ENCODE assay signal across 17 cellular contexts in the genomic region with DNA sequence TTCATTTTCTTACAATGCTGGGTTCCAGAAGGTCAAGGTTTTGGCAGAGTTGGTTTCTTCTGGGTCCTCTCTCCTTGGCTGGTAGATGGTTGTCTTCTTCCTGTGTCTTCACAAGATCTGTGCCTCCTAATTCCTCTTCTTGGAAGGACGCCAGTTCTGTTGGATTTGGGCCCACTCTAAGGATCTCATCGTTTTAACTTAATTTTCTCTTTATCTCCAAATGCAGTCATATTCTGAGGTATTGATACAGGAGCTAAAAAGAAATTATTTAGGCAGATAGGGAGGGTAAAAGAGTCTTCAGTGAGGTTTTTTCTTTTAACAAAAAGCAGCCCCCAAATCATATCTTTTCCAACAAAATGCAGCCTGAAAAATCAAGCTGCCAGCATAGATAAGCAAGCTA.
DNase-seq lines count a peak whose midpoint lies in the region; ATAC-seq and TF ChIP-seq lines count a peak whose summit lies in the region.
"Had no signal": no experiment of that assay in that cellular context is flagged by ENCODE, and none has a peak within 500 bp of the region (broad histone marks: within the 10 kb centered on the region; RNA-seq: fewer than 3 reads in every experiment).

No MANE protein-coding gene starts in this region.

- no peaks in the 10 kb centered on the region for H3K36me3 ChIP-seq in A673 (ENCODE audit: insufficient read depth, low read length, poor library complexity, severe bottlenecking)
- H3K36me3 ChIP-seq: BLaER1 treated with 17β-estradiol and CSF1 and Interleukin-3, amounts not matched to agents 10 nM and 100 nM had no signal

- no TSS peak for BruUV-seq in A673 (replicated peaks; lab: Mats Ljungman, UMichigan)

- no peaks in the 10 kb centered on the region for H3K9me3 ChIP-seq in A673 (ENCODE audit: low read depth, low read length, poor library complexity, severe bottlenecking)
- H3K9me3 ChIP-seq: BLaER1 treated with 17β-estradiol and CSF1 and Interleukin-3, amounts not matched to agents 10 nM and 100 nM had no signal

- POLR2A ChIA-PET in A673 (lab: Charles Lee; ENCODE audit: low non-redundant PET) = no interaction called here

- CTCF ChIA-PET in A673 (lab: Charles Lee) = no interaction called here

- intact Hi-C loops in A673 (cut with micrococcal nuclease; ENCODE audit: unreplicated experiment) = no loop called here

- ATAC-seq in HG03039 (IDR thresholded peaks at IDR 0.05; ENCODE audit: unreplicated experiment) (no peak), esophagus mucosa (no peak)
- ATAC-seq: CD8-positive, alpha-beta T cell; GM12878 had no signal

- H3K4me1 ChIP-seq in A673 (ENCODE audit: insufficient read depth, low read length, poor library complexity, severe bottlenecking) = peaks cover 12% of the 10 kb centered on the region
- H3K4me1 ChIP-seq: BLaER1 treated with 17β-estradiol and CSF1 and Interleukin-3, amounts not matched to agents 10 nM and 100 nM had no signal

- no peak for TF ChIP-seq CTCF in A673 (conservative IDR thresholded peaks at IDR 0.05; ENCODE audit: low read depth, low read length)

- DNase-seq in NCI-H146 (lab: John Stamatoyannopoulos, UW) (peak; percentile 48), NCI-H146 treated with DMSO at 0.1 percent for 48 hours (lab: John Stamatoyannopoulos, UW; ENCODE audit: unreplicated experiment) (no peak), A673 (ENCODE audit: low spot score) (peak; percentile 56), OCI-M1 (lab: John Stamatoyannopoulos, UW) (peak; percentile 80), dermis blood vessel endothelial cell (peak; percentile 0), NCI-H526 treated with DMSO at 0.1 percent for 48 hours (lab: John Stamatoyannopoulos, UW) (no peak)
- DNase-seq: 8988T; Calu3; CD8-positive, alpha-beta T cell; DMS79 treated with DMSO at 0.1 percent for 48 hours; H9; IMR-90 had no signal

- H3K4me3 ChIP-seq in A673 (ENCODE audit: low read depth, low read length, poor library complexity, severe bottlenecking) = no peak overlapping the region
- H3K4me3 ChIP-seq: BLaER1 treated with 17β-estradiol and CSF1 and Interleukin-3, amounts not matched to agents 10 nM and 100 nM; GM12878 had no signal

- H3K27me3 ChIP-seq in A673 (replicated peaks; ENCODE audit: insufficient read depth, low read depth, low read length, poor library complexity) = no peaks in the 10 kb centered on the region
- H3K27me3 ChIP-seq: BLaER1 treated with 17β-estradiol and CSF1 and Interleukin-3, amounts not matched to agents 10 nM and 100 nM had no signal

- H3K27ac ChIP-seq in A673 (ENCODE audit: low read depth, low read length, poor library complexity, severe bottlenecking) = no peak overlapping the region
- H3K27ac ChIP-seq: BLaER1 treated with 17β-estradiol and CSF1 and Interleukin-3, amounts not matched to agents 10 nM and 100 nM; HL-60 had no signal

Comparison
In these comparisons a context has a peak if more than half of its experiments do, and no peak if none do; other contexts are left out.
1. DNase-seq: peak in NCI-H146 (single experiment), A673 (single experiment), OCI-M1 (single experiment) and dermis blood vessel endothelial cell (single experiment); none in NCI-H146 treated with DMSO at 0.1 percent for 48 hours (single experiment) and NCI-H526 treated with DMSO at 0.1 percent for 48 hours (single experiment).